Comparison of ENCODE assay signal across 1 cellular context in genomic region chr7:77798394-77799077, GRCh38.
TF ChIP-seq lines count a peak whose summit lies in the region.

TSS of gene PHTF2 (plus strand) at chr7:77798773.
TSS of gene TMEM60 (minus strand) at chr7:77798434. CDS start at chr7:77794373, 4,061 bp downstream.

TF ChIP-seq in HepG2, 621 proteins besides CTCF, POLR2A, EP300 and RAD21 (continued from another document and continues in another):
- TF ChIP-seq ZNF407 (CRISPR knock-in tag; IDR thresholded peaks at IDR 0.05; ENCODE audit: not compliant biosample characterization) (peak; percentile 27), NFE2L2 (IDR thresholded peaks at IDR 0.05; ENCODE audit: low read length) (no peak), TFE3 (CRISPR knock-in tag; IDR thresholded peaks at IDR 0.05) (peak; percentile 41; the same call in 1 of the 2 replicates), NFKB2 (CRISPR knock-in tag; IDR thresholded peaks at IDR 0.05; ENCODE audit: borderline replicate concordance) (peak; percentile 18; the same call in 1 of the 2 replicates), HOXA5 (CRISPR knock-in tag; IDR thresholded peaks at IDR 0.05) (no peak), ELF3 (CRISPR knock-in tag; IDR thresholded peaks at IDR 0.05) (peak; percentile 33; the same call in 1 of the 2 replicates), AFF4 (CRISPR knock-in tag; IDR thresholded peaks at IDR 0.05) (0 out of 2 replicates have a peak, but pooled peaks have one; percentile 42), ZNF180 (CRISPR knock-in tag; IDR thresholded peaks at IDR 0.05; ENCODE audit: borderline replicate concordance, low read depth) (no peak), ZNF20 (CRISPR knock-in tag; IDR thresholded peaks at IDR 0.05) (0 out of 2 replicates have a peak, but pooled peaks have one; percentile 62), ZKSCAN8 (CRISPR knock-in tag; IDR thresholded peaks at IDR 0.05; ENCODE audit: borderline replicate concordance) (no peak), ZNF484 (CRISPR knock-in tag; IDR thresholded peaks at IDR 0.05; ENCODE audit: borderline replicate concordance, low read depth) (no peak), ZC3H4 (CRISPR knock-in tag; IDR thresholded peaks at IDR 0.05; ENCODE audit: borderline replicate concordance) (no peak), JUNB (CRISPR knock-in tag; IDR thresholded peaks at IDR 0.05; ENCODE audit: borderline replicate concordance) (no peak), ASH2L (IDR thresholded peaks at IDR 0.05; ENCODE audit: insufficient read length, low read depth, low read length) (peak; percentile 60), ZNF580 (CRISPR knock-in tag; IDR thresholded peaks at IDR 0.05; ENCODE audit: borderline replicate concordance, low read depth) (peak; percentile 4; the same call in 1 of the 2 replicates), JDP2 (CRISPR knock-in tag; IDR thresholded peaks at IDR 0.05; ENCODE audit: borderline replicate concordance) (no peak), MTF2 (CRISPR knock-in tag; IDR thresholded peaks at IDR 0.05; ENCODE audit: borderline replicate concordance) (no peak), THAP9 (CRISPR knock-in tag; IDR thresholded peaks at IDR 0.05; ENCODE audit: borderline replicate concordance) (no peak; the same call in 1 of the 2 replicates), PHB2 (IDR thresholded peaks at IDR 0.05; ENCODE audit: partially characterized antibody) (no peak), FUBP1 (CRISPR knock-in tag; IDR thresholded peaks at IDR 0.05; ENCODE audit: borderline replicate concordance) (no peak), TRAFD1 (CRISPR knock-in tag; IDR thresholded peaks at IDR 0.05; ENCODE audit: borderline replicate concordance) (no peak), NFE2 (CRISPR knock-in tag; IDR thresholded peaks at IDR 0.05) (no peak), NAIF1 (CRISPR knock-in tag; IDR thresholded peaks at IDR 0.05; ENCODE audit: borderline replicate concordance) (peak; percentile 28; the same call in 1 of the 2 replicates), ZNF780A (CRISPR knock-in tag; IDR thresholded peaks at IDR 0.05) (0 out of 2 replicates have a peak, but pooled peaks have one; percentile 66), TOE1 (CRISPR knock-in tag; IDR thresholded peaks at IDR 0.05) (no peak), ZNF766 (CRISPR knock-in tag; IDR thresholded peaks at IDR 0.05; ENCODE audit: borderline replicate concordance) (no peak), HOXA9 (CRISPR knock-in tag; IDR thresholded peaks at IDR 0.05; ENCODE audit: borderline replicate concordance) (peak; percentile 64), REST (IDR thresholded peaks at IDR 0.05; ENCODE audit: borderline replicate concordance in 1 of 2, low read depth in 1 of 2, low read length in 2 of 2) (peak in 1 of 2 experiments; percentile 19; a peak in 1 of 4 replicates)
